Comparison of ENCODE assay signal across 21 cellular contexts in genomic region chrX:56853436-56853835, GRCh38.
"Had no signal": no experiment of that assay in that cellular context is flagged by ENCODE, and none has a peak within 500 bp of the region (broad histone marks: within the 10 kb centered on the region; RNA-seq: fewer than 3 reads in every experiment).

No MANE protein-coding gene starts in this region.

- DNase-seq: activated CD4-positive, alpha-beta T cell treated with anti-CD3 and anti-CD28 coated beads for 48 hours; activated CD4-positive, alpha-beta T cell treated with anti-CD3 and anti-CD28 coated beads, Interleukin-2, amount 50 U/mL, for 4 hours; activated CD4-positive, CD25-positive, alpha-beta regulatory T cell treated with anti-CD3 and anti-CD28 coated beads, Interleukin-2, amount 50 U/mL, for 72 hours; activated CD8-positive, alpha-beta memory T cell treated with anti-CD3 and anti-CD28 coated beads, Interleukin-2, amount 10 ng/mL, durations not matched to agents 7 days and 5 days; activated CD8-positive, alpha-beta T cell treated with anti-CD3 and anti-CD28 coated beads, Interleukin-2, amount 10 ng/mL, durations not matched to agents 7 days and 5 days; activated effector memory CD4-positive, alpha-beta T cell treated with Interleukin-2 at 50 U/mL for 16 hours; activated naive CD4-positive, alpha-beta T cell; activated T-cell treated with anti-CD3 and anti-CD28 coated beads, Interleukin-2, amount 50 U/mL, for 24 hours; aorta; body of pancreas; NCI-H1105 treated with DMSO at 0.1 percent for 48 hours; NCI-H1436 treated with DMSO at 0.1 percent for 48 hours; NCI-H187; NCI-H2081; NCI-H2171; NCI-H2227 treated with DMSO at 0.1 percent for 48 hours; NCI-H526; NCI-H82; RPMI8226 had no signal

- H3K4me3 ChIP-seq: body of pancreas had no signal

- ATAC-seq: activated CD8-positive, alpha-beta memory T cell treated with anti-CD3 and anti-CD28 coated beads, Interleukin-2, amount 10 ng/mL, durations not matched to agents 7 days and 5 days; activated CD8-positive, alpha-beta T cell treated with anti-CD3 and anti-CD28 coated beads, Interleukin-2, amount 10 ng/mL, durations not matched to agents 7 days and 5 days; body of pancreas; Right ventricle myocardium inferior; WTC11 had no signal

- H3K27ac ChIP-seq: body of pancreas had no signal
